In the genomic region with DNA sequence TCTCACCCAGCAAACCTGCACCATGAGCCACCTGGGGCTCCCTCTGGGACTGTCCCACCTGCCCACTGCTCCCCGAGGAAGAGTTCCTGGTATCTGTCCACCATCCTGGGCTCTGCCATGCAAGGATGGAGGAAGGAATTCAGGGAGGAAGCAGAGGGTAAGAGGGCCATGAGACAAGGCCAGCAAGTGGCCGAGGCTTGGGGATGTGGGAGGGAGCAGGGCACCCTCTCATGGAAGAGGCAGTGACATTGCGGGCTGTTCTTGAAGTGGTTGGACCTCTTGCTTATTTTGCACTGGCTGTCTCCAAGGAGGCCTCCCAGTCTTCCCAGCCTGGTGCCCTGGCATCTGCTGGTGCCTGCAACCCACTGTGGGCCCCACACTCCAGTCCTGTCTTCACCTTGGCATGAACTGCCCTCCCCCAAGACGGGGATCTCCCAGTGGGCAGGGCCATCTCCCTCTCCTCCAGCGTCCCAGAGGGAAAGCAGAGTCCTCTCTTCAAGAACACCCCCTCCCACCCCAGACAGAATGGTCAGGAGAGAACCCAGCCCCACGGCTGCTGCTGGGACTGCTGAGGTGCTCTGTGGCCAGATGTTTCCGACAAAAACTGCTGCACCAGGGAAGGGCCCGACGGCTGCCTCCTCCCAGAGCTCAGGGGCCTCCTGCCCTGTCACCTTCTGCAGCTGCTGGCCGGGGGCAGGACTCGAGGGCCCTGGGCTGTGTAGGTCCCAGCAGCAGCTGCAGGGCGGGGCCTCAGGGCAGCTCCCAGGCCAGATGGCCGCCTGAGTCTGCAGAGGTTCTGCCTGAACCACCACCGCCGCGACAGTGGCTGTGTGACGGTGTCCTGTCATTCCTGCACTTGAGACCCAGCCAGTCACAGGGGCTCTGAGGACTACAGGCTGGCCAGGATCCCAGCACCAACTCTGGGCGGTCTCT, we compare ENCODE assay signal across 1 cellular context.
TF ChIP-seq lines count a peak whose summit lies in the region.

No MANE protein-coding gene starts in this region.

TF ChIP-seq in H1, 55 proteins besides CTCF, POLR2A, EP300 and RAD21:
- TF ChIP-seq YY1 (IDR thresholded peaks at IDR 0.05; ENCODE audit: low read depth, low read length): 0 out of 2 replicates have a peak, but pooled peaks have one; percentile 31
- no peak for TF ChIP-seq SP4 (IDR thresholded peaks at IDR 0.05; ENCODE audit: low read length)
- TF ChIP-seq RBBP5 (IDR thresholded peaks at IDR 0.05; ENCODE audit: borderline replicate concordance, low read depth, low read length): no peak
- TF ChIP-seq EGR1 (IDR thresholded peaks at IDR 0.05; ENCODE audit: borderline replicate concordance, low read depth, low read length): 0 out of 2 replicates have a peak, but pooled peaks have one; percentile 48
- TF ChIP-seq GABPA (IDR thresholded peaks at IDR 0.05; ENCODE audit: borderline replicate concordance, insufficient read depth, low read length): no peak
- TF ChIP-seq MAFK (IDR thresholded peaks at IDR 0.05; ENCODE audit: low read depth, low read length): no peak
